ENCODE assay signal across 1 cellular context in the genomic region with DNA sequence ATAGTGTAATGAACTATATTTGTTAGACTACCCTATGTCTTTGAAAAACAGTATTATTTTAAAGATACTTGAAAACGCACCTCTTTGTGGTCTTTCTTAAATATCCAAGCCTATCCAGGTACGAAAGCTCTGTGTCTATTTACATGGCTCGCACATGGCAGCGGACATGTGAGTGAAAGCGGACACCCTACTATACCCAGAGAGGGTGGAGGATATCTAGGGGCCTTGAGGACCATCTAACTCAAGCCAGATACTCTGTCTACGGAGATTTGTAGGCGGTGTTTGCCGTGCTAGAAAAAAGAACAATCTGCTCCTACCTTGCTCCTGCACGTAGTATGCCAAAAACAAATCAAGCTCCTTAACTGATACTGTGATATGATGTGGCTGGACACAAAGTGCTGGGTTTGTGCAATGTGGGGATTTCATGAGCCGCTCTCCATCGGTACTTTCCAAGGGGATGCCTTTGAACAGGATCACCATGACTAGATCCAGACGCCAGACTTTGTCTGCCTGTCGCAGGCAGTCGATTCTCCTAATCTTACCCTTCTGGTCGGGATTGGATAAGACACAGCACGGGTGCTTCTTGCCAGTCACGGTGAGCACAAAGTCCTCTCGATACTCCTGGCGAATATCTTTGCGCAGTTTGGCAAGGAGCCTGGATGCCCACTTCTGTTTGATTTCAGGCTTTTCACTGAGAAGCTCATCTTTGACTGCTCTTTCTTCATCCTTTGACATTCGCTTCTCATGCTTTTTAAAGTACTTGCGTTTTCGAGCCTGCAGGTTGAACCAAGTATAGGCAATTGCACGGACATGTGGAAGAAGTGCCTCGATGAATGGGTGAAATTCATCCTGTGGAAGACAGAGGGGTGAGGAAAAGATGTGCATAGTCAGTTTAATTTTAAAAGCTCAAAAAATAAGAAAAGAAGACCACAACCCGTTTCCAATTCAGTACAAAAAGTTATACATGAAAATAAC.
TF ChIP-seq lines count a peak whose summit lies in the region.

No MANE protein-coding gene starts in this region.

TF ChIP-seq in IMR-90, 13 proteins besides CTCF, POLR2A, EP300 and RAD21:
- TF ChIP-seq, protein P1, sequence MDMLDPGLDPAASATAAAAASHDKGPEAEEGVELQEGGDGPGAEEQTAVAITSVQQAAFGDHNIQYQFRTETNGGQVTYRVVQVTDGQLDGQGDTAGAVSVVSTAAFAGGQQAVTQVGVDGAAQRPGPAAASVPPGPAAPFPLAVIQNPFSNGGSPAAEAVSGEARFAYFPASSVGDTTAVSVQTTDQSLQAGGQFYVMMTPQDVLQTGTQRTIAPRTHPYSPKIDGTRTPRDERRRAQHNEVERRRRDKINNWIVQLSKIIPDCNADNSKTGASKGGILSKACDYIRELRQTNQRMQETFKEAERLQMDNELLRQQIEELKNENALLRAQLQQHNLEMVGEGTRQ (IDR thresholded peaks at IDR 0.05; ENCODE audit: low read depth, low read length): no peak
- no peak for TF ChIP-seq SMC3 (IDR thresholded peaks at IDR 0.05; ENCODE audit: low read depth, low read length)
- TF ChIP-seq MAFK (IDR thresholded peaks at IDR 0.05; ENCODE audit: low read depth, low read length): no peak
- TF ChIP-seq CEBPB (IDR thresholded peaks at IDR 0.05; ENCODE audit: low read depth, low read length): no peak
- TF ChIP-seq NFE2L2 (IDR thresholded peaks at IDR 0.05; ENCODE audit: low read depth, low read length): no peak
- TF ChIP-seq, protein P2, sequence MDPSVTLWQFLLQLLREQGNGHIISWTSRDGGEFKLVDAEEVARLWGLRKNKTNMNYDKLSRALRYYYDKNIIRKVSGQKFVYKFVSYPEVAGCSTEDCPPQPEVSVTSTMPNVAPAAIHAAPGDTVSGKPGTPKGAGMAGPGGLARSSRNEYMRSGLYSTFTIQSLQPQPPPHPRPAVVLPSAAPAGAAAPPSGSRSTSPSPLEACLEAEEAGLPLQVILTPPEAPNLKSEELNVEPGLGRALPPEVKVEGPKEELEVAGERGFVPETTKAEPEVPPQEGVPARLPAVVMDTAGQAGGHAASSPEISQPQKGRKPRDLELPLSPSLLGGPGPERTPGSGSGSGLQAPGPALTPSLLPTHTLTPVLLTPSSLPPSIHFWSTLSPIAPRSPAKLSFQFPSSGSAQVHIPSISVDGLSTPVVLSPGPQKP (IDR thresholded peaks at IDR 0.05; ENCODE audit: borderline replicate concordance, low read depth, low read length): no peak
- TF ChIP-seq FOS (IDR thresholded peaks at IDR 0.05; ENCODE audit: low read depth, low read length): no peak
TF ChIP-seq in IMR-90: peak in this region for 0.
